ENCODE assay signal across 15 cellular contexts in the genomic region with DNA sequence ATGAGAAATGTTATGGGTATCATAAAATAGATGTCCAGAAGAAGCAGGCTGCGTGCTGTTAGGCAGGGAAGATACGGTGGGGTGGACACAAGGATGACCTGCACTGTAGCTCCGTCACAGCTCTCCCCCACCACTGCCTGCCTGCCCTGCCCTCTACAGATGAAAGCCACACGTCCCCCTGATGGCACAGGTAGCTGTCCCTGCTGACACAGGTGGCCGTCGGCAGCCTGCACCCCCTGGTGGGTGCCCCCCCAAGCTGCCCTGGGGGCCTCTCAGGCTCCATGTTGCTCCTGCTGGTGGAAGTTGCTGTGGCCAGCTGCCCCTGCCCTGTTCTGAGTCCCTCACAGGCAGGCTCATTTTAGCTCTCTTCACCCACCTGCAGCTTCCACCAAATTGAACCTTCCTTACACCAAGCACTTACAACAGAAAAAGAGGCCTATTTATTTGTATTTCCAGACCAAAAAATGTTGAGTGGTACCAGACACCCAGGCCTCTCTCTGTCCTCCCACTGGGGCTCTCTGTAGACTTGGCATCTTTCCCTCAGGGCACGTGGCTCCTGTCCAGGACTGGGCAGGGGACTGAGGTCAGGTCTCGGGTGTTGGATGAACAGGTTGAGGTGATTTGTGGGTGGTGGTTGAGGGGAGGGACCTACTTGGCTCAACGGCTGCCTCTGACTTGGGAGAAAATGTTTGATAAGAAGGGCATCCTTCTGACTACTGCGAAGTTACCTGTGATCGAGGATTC. TPM values are rescaled to one million over a fixed set of nuclear protein-coding genes. Genes with fewer than 3 reads are reported as not detected.
"Had no signal": no experiment of that assay in that cellular context is flagged by ENCODE, and none has a peak within 500 bp of the region (broad histone marks: within the 10 kb centered on the region; RNA-seq: fewer than 3 reads in every experiment).

No MANE protein-coding gene starts in this region.

- H3K36me3 ChIP-seq: breast epithelium, WERI-Rb-1 had no signal

- H3K4me3 ChIP-seq: breast epithelium, esophagus muscularis mucosa, skin epidermis, tibial nerve had no signal

- H3K4me1 ChIP-seq: breast epithelium had no signal

- H3K27me3 ChIP-seq: breast epithelium, esophagus muscularis mucosa, tibial nerve had no signal

- H3K9me3 ChIP-seq: breast epithelium, esophagus muscularis mucosa, tibial nerve had no signal

- H3K27ac ChIP-seq: breast epithelium, esophagus muscularis mucosa, skin epidermis, tibial nerve, WERI-Rb-1 had no signal

- DNase-seq: activated CD4-positive, alpha-beta T cell treated with anti-CD3 and anti-CD28 coated beads for 4 hours; activated naive CD8-positive, alpha-beta T cell treated with anti-CD3 and anti-CD28 coated beads, Interleukin-2, amount 10 ng/mL, durations not matched to agents 7 days and 5 days; activated T-cell treated with anti-CD3 and anti-CD28 coated beads for 4 hours; aorta; immature natural killer cell; naive B cell; T-helper 1 cell; WERI-Rb-1 had no signal

RNA-seq across cellular contexts. Expression of a gene that starts 50.1 kb away (rescaled TPM):
- total RNA-seq: activated CD8-positive, alpha-beta memory T cell treated with anti-CD3 and anti-CD28 coated beads for 36 hours; activated naive CD8-positive, alpha-beta T cell treated with anti-CD3 and anti-CD28 coated beads, Interleukin-2, amount 10 ng/mL, durations not matched to agents 7 days and 5 days; aorta; breast epithelium; esophagus muscularis mucosa; fibroblast of villous mesenchyme; lung microvascular endothelial cell; tibial nerve had no signal
- polyA plus RNA-seq: aorta, immature natural killer cell had no signal
